In the genomic region with DNA sequence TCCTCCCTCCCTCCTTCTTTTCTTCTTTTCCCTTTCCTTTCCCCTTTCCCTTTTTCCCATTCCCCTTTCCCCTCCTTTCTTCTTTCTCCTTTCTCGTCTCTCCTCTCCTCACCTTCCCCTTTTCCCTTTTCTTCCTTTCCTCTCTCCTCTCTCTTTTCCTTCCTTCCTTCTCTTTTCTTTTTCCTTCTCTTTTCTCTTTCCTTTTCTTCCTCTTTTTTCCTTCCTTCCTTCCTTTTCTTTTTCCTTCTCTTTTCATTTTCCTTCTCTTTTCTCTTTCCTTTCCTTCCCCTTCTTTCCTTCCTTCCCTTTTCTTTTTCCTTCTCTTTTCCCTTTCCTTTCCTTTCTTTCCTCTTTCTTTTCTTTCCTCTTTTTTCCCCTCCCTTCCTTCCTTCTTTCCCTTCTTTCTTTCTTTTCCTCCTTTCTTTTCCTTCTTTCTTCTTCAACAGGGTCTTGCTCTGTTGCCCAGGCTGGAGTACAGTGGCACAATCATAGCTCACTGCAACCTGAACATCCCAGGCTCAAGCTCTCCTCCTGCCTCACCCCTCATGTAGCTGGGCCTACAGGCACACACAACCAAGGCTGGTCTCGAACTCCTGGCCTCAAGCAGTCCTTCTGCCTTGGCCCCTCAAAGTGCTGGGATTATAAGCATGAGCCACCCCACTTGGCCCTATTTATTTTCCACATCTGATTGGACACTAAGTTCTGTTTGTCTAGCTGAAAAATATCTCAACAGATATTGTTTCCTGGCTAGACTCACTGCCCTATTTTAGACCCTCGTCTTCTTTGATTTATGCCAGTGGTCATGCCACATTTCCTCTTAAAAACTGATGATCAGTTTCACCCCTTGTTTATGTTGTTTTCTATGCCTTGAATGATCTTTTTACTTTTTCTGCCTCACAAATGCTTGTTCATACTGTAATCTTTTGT, we compare ENCODE assay signal across 17 cellular contexts.
"Had no signal": no experiment of that assay in that cellular context is flagged by ENCODE, and none has a peak within 500 bp of the region (broad histone marks: within the 10 kb centered on the region; RNA-seq: fewer than 3 reads in every experiment).

No MANE protein-coding gene starts in this region.

- H3K36me3 ChIP-seq: adrenal gland, thoracic aorta, vagina had no signal

- H3K36me3 Mint-ChIP-seq: activated naive CD4-positive, alpha-beta T cell treated with anti-CD3 and anti-CD28 coated beads, Interleukin-2, amount 10 ng/mL, durations not matched to agents 7 days and 5 days had no signal

- H3K4me3 Mint-ChIP-seq: activated CD4-positive, alpha-beta T cell treated with anti-CD3 and anti-CD28 coated beads, Interleukin-2, amount 10 ng/mL, durations not matched to agents 7 days and 5 days; activated naive CD4-positive, alpha-beta T cell treated with anti-CD3 and anti-CD28 coated beads, Interleukin-2, amount 10 ng/mL, durations not matched to agents 7 days and 5 days; naive thymus-derived CD8-positive, alpha-beta T cell; T-helper 1 cell treated with Interleukin-12 subunit alpha and Interleukin-12 subunit beta and Interleukin-4 antibody, amounts not matched to agents 30 μg/mL and 1 μg/mL, for 36 hours had no signal

- ATAC-seq: naive thymus-derived CD8-positive, alpha-beta T cell; stimulated activated naive CD8-positive, alpha-beta T cell treated with anti-CD3 and anti-CD28 coated beads, Interleukin-15, Interleukin-2, amounts not matched to agents 100 U/mL and 50 U/mL, for 24 hours had no signal

- H3K27ac Mint-ChIP-seq: activated CD4-positive, alpha-beta T cell treated with anti-CD3 and anti-CD28 coated beads, Interleukin-2, amount 10 ng/mL, durations not matched to agents 7 days and 5 days; activated naive CD4-positive, alpha-beta T cell treated with anti-CD3 and anti-CD28 coated beads, Interleukin-2, amount 10 ng/mL, durations not matched to agents 7 days and 5 days; activated T-helper 2 cell treated with anti-CD3 and anti-CD28 coated beads, Interferon-gamma antibody, Interleukin-2, Interleukin-4, amounts not matched to agents 10 μg/mL and 5 μg/mL and 100 μg/mL, durations not matched to agents 14 hours and 24 hours and 36 hours; T-helper 1 cell treated with Interleukin-12 subunit alpha and Interleukin-12 subunit beta and Interleukin-4 antibody, amounts not matched to agents 30 μg/mL and 1 μg/mL, for 36 hours had no signal

- H3K4me1 Mint-ChIP-seq: activated CD4-positive, alpha-beta T cell treated with anti-CD3 and anti-CD28 coated beads, Interleukin-2, amount 10 ng/mL, durations not matched to agents 7 days and 5 days; activated naive CD4-positive, alpha-beta T cell treated with anti-CD3 and anti-CD28 coated beads, Interleukin-2, amount 10 ng/mL, durations not matched to agents 7 days and 5 days had no signal

- H3K9me3 Mint-ChIP-seq: activated CD4-positive, alpha-beta T cell treated with anti-CD3 and anti-CD28 coated beads, Interleukin-2, amount 10 ng/mL, durations not matched to agents 7 days and 5 days; activated naive CD4-positive, alpha-beta T cell treated with anti-CD3 and anti-CD28 coated beads, Interleukin-2, amount 10 ng/mL, durations not matched to agents 7 days and 5 days; activated T-helper 2 cell treated with anti-CD3 and anti-CD28 coated beads, Interferon-gamma antibody, Interleukin-2, Interleukin-4, amounts not matched to agents 10 μg/mL and 5 μg/mL and 100 μg/mL, durations not matched to agents 14 hours and 24 hours and 36 hours; naive thymus-derived CD8-positive, alpha-beta T cell; T-helper 1 cell treated with Interleukin-12 subunit alpha and Interleukin-12 subunit beta and Interleukin-4 antibody, amounts not matched to agents 30 μg/mL and 1 μg/mL, for 36 hours had no signal

- DNase-seq: activated CD4-positive, alpha-beta T cell treated with anti-CD3 and anti-CD28 coated beads, Interleukin-2, amount 10 ng/mL, durations not matched to agents 7 days and 5 days; activated CD8-positive, alpha-beta memory T cell treated with anti-CD3 and anti-CD28 coated beads for 24 hours; activated naive CD4-positive, alpha-beta T cell treated with anti-CD3 and anti-CD28 coated beads, Interleukin-2, amount 10 ng/mL, durations not matched to agents 7 days and 5 days; adrenal gland; caudate nucleus; effector memory CD4-positive, alpha-beta T cell; erythroblast; hippocampal formation; kidney glomerular epithelial cell; naive thymus-derived CD8-positive, alpha-beta T cell; stimulated activated CD4-positive, alpha-beta T cell treated with anti-CD3 and anti-CD28 coated beads, Interleukin-2, amount 100 ng/mL, for 48 hours; stimulated activated naive CD8-positive, alpha-beta T cell treated with anti-CD3 and anti-CD28 coated beads, Interleukin-15, Interleukin-2, amounts not matched to agents 100 U/mL and 50 U/mL, for 24 hours had no signal

- H3K27ac ChIP-seq: adrenal gland, coronary artery, thoracic aorta, vagina had no signal

- H3K27me3 ChIP-seq: adrenal gland, vagina had no signal

- H3K9me3 ChIP-seq: adrenal gland, thoracic aorta, vagina had no signal

- H3K4me3 ChIP-seq: adrenal gland, coronary artery, thoracic aorta, vagina had no signal
